In genomic region chr1:29167904-29168303, GRCh38 we compare ENCODE assay signal across 22 cellular contexts. TPM values are rescaled to one million over a fixed set of nuclear protein-coding genes. Genes with fewer than 3 reads are reported as not detected.
"Had no signal": no experiment of that assay in that cellular context is flagged by ENCODE, and none has a peak within 500 bp of the region (broad histone marks: within the 10 kb centered on the region; RNA-seq: fewer than 3 reads in every experiment).

No MANE protein-coding gene starts in this region.

- DNase-seq: Karpas-422, KG1, MG63, NCI-H1092, NCI-H1105 treated with DMSO at 0.1 percent for 48 hours, NCI-H1417 treated with DMSO at 0.1 percent for 48 hours, NCI-H146, NCI-H1694 treated with DMSO at 0.1 percent for 48 hours, NCI-H1930, NCI-H2081, NCI-H2107, NCI-H2227 treated with DMSO at 0.1 percent for 48 hours, NCI-H524, NCI-H526 treated with DMSO at 0.1 percent for 48 hours, NCI-H748 treated with DMSO at 0.1 percent for 48 hours, PC-3, SHP77, SK-N-SH had no signal

- H3K9me3 ChIP-seq: MG63, SK-N-SH had no signal

- H3K27me3 ChIP-seq: MG63 had no signal

- H3K27ac ChIP-seq: RWPE1 had no signal

- H3K4me2 ChIP-seq: SK-N-SH had no signal

- H3K4me3 ChIP-seq: MG63 had no signal

- H3K9ac ChIP-seq: SK-N-SH had no signal

- ATAC-seq: Panc1, PC-3 had no signal

RNA-seq across cellular contexts. Expression of gene TMEM200B, which starts 44.2 kb away (rescaled TPM):
- total RNA-seq: HT-29, SK-MEL-5 had no signal
